Comparison of ENCODE assay signal across 12 cellular contexts in the genomic region with DNA sequence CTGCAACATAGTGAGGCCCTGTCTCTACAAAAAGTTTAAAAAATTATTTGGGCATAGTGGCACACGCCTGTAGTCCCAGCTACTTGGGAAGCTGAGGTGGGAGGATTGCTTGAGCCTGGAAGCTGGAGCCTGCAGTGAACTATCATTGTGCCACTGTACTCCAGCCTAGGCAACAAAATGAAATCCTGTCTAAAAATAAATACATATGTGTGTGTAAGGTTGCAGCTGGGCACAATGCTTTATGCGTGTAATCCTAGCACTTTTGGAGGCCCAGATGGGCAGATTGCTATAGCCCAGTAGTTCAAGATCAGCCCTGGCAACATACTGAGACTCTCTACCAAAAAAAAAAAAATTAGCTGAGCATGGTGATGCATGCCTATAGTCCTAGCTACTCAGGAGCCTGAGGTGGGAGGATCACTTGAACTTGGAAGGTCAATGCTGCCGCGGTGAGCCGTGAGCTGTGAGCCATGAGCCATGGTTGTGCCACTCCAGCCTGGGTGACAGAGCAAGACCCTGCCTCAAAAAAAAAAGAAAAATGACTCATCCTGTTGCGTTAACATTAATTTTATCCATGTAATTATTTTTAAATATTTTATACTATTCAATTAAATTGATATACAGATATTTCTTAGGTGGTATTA. TPM values are rescaled to one million over a fixed set of nuclear protein-coding genes. Genes with fewer than 3 reads are reported as not detected.
A peak's percentile ranks its signal among the peaks of the same experiment; 100 is the strongest.
DNase-seq lines count a peak whose midpoint lies in the region; ATAC-seq and TF ChIP-seq lines count a peak whose summit lies in the region.
"Had no signal": no experiment of that assay in that cellular context is flagged by ENCODE, and none has a peak within 500 bp of the region (broad histone marks: within the 10 kb centered on the region; RNA-seq: fewer than 3 reads in every experiment).

No MANE protein-coding gene starts in this region.

- no peak overlapping the region for H3K4me3 ChIP-seq in GM23338
- H3K4me3 ChIP-seq in Panc1 (ENCODE audit: low read depth in 2 of 2, low read length in 2 of 2), result no peak overlapping the region
- no peak overlapping the region for H3K4me3 ChIP-seq in gastrocnemius medialis
- H3K4me3 ChIP-seq: BLaER1 treated with 17β-estradiol and CSF1 and Interleukin-3, amounts not matched to agents 10 nM and 100 nM had no signal

- in situ Hi-C loops in Panc1 (cut with HindIII; ENCODE audit: low pct_unique_long_range_greater_than_20kb, low sequenced_read_pairs) (no loop called here), gastrocnemius medialis (cut with MboI; ENCODE audit: low sequenced_read_pairs in 4 of 4) (loop anchor here in 1 of 4 donors (25.0 kb wide), 1 partner anchor 428 kb away; the partner anchor contains the start of gene SUPV3L1)

- H4K20me1 ChIP-seq in GM23338 (replicated peaks; ENCODE audit: insufficient read depth), result no peaks in the 10 kb centered on the region; the same call in none of the 2 replicates

- peaks cover 86% of the 10 kb centered on the region for H3K36me3 Mint-ChIP-seq in GM23338 (ENCODE audit: low read depth)
- H3K36me3 Mint-ChIP-seq in nephron progenitor cell (ENCODE audit: low read depth), result peaks cover 82% of the 10 kb centered on the region

- no peak overlapping the region for H3K4me2 ChIP-seq in GM23338
- H3K4me2 ChIP-seq: BLaER1 treated with 17β-estradiol and CSF1 and Interleukin-3, amounts not matched to agents 10 nM and 100 nM had no signal

- TF ChIP-seq CTCF in GM23338 (conservative IDR thresholded peaks at IDR 0.05; ENCODE audit: low read depth in 2 of 2) (no peak), Panc1 (IDR thresholded peaks at IDR 0.05) (no peak), nephron progenitor cell (IDR thresholded peaks at IDR 0.05) (no peak), gastrocnemius medialis (IDR thresholded peaks at IDR 0.05 in 4 of 5, conservative IDR thresholded peaks at IDR 0.05 in 1 of 5) (no peak)

- H2AFZ ChIP-seq in GM23338, result no peak overlapping the region

- H3K4me3 Mint-ChIP-seq in GM23338, result no peak overlapping the region
- H3K4me3 Mint-ChIP-seq in nephron progenitor cell, result no peak overlapping the region
- H3K4me3 Mint-ChIP-seq: B cell; CD8-positive, alpha-beta T cell; H9 had no signal

- POLR2A ChIA-PET in Panc1 (lab: Charles Lee), result no interaction called here

- H3F3A ChIP-seq in GM23338 (replicated peaks; ENCODE audit: low read depth), result peaks cover 7% of the 10 kb centered on the region; the same call in 1 of the 2 replicates

- H3K27ac Mint-ChIP-seq in GM23338 (no peak overlapping the region), nephron progenitor cell (peak overlapping the region; percentile 42)
- H3K27ac Mint-ChIP-seq: B cell; CD8-positive, alpha-beta T cell had no signal

- H3K27ac ChIP-seq in GM23338 (ENCODE audit: low read depth) (0 out of 2 replicates have a peak overlapping the region, but pooled peaks have one; percentile 45), Panc1 (ENCODE audit: low read length) (no peak overlapping the region), gastrocnemius medialis (peak overlapping the region; percentile 27 to 56 (median 42))
- H3K27ac ChIP-seq: BLaER1 treated with 17β-estradiol and CSF1 and Interleukin-3, amounts not matched to agents 10 nM and 100 nM had no signal

- H3K36me3 ChIP-seq in GM23338 (ENCODE audit: insufficient read depth) (peaks cover 79% of the 10 kb centered on the region), Panc1 (ENCODE audit: control insufficient read depth, insufficient read depth, low read length) (peaks cover 39% of the 10 kb centered on the region), gastrocnemius medialis (peaks cover 0 to 95% of the 10 kb centered on the region in 2 donors)

- H3K9me2 ChIP-seq in GM23338 (ENCODE audit: insufficient read depth), result no peaks in the 10 kb centered on the region

- intact Hi-C loops in Panc1 (cut with micrococcal nuclease; ENCODE audit: unreplicated experiment) (no loop called here), gastrocnemius medialis (cut with DNase I; ENCODE audit: low total_unique reads) (no loop called here), posterior cingulate gyrus (cut with DNase I) (no loop called here)

- CTCF ChIA-PET in Panc1 (lab: Charles Lee), result no interaction called here

- ATAC-seq in GM23338 (no peak), Panc1 (no peak; the same call in 1 of the 2 replicates), gastrocnemius medialis (peak in 1 of 2 donors; percentile 90)
- ATAC-seq: CD8-positive, alpha-beta T cell had no signal

- TF ChIP-seq POLR2A in gastrocnemius medialis (IDR thresholded peaks at IDR 0.05), result no peak

- no peaks in the 10 kb centered on the region for H3K27me3 ChIP-seq in GM23338 (ENCODE audit: insufficient read depth)
- H3K27me3 ChIP-seq in Panc1 (ENCODE audit: control insufficient read depth, insufficient read depth, low read length), result no peaks in the 10 kb centered on the region
- no peaks in the 10 kb centered on the region for H3K27me3 ChIP-seq in gastrocnemius medialis
- H3K27me3 ChIP-seq: BLaER1 treated with 17β-estradiol and CSF1 and Interleukin-3, amounts not matched to agents 10 nM and 100 nM had no signal

- H3K9me3 Mint-ChIP-seq in GM23338 (no peaks in the 10 kb centered on the region), nephron progenitor cell (no peaks in the 10 kb centered on the region)
- H3K9me3 Mint-ChIP-seq: CD8-positive, alpha-beta T cell; H9 had no signal

- no peaks in the 10 kb centered on the region for H3K27me3 Mint-ChIP-seq in GM23338 (ENCODE audit: insufficient read depth, low read depth, poor library complexity)
- H3K27me3 Mint-ChIP-seq in nephron progenitor cell (ENCODE audit: low read depth, poor library complexity), result no peaks in the 10 kb centered on the region
- H3K27me3 Mint-ChIP-seq: B cell had no signal

- BruUV-seq in Panc1 (replicated peaks; lab: Mats Ljungman, UMichigan), result TSS peak; percentile 21

- DNase-seq in GM23338 (ENCODE audit: low spot score) (no peak), Panc1 (ENCODE audit: low read depth, low spot score) (no peak), nephron progenitor cell (no peak), gastrocnemius medialis (peak in 1 of 2 donors; percentile 17), posterior cingulate gyrus (no peak), DMS53 (lab: John Stamatoyannopoulos, UW) (no peak)
- DNase-seq in stimulated activated CD4-positive, alpha-beta T cell treated with anti-CD3 and anti-CD28 coated beads, Interleukin-4, amount 100 ng/mL, for 4 hours, result no peak
- DNase-seq: CD8-positive, alpha-beta T cell; DMS 273 treated with DMSO at 0.1 percent for 48 hours; H9 had no signal

- H3K4me1 Mint-ChIP-seq in GM23338, result no peaks in the 10 kb centered on the region
- no peaks in the 10 kb centered on the region for H3K4me1 Mint-ChIP-seq in nephron progenitor cell
- H3K4me1 Mint-ChIP-seq: B cell, H9 had no signal

- H3K9me3 ChIP-seq in Panc1 (ENCODE audit: control insufficient read depth, insufficient read depth, low read depth, low read length), result no peaks in the 10 kb centered on the region
- no peaks in the 10 kb centered on the region for H3K9me3 ChIP-seq in gastrocnemius medialis
- H3K9me3 ChIP-seq: BLaER1 treated with 17β-estradiol and CSF1 and Interleukin-3, amounts not matched to agents 10 nM and 100 nM had no signal

- H3K79me2 ChIP-seq in GM23338 (replicated peaks; ENCODE audit: insufficient read depth), result peaks cover 16% of the 10 kb centered on the region; the same call in 1 of the 2 replicates

- H3K4me1 ChIP-seq in GM23338 (ENCODE audit: insufficient read depth) (no peaks in the 10 kb centered on the region), Panc1 (ENCODE audit: control insufficient read depth, insufficient read depth, low read length) (no peaks in the 10 kb centered on the region), gastrocnemius medialis (peaks cover 3 to 5% of the 10 kb centered on the region in 2 donors)
- H3K4me1 ChIP-seq: BLaER1 treated with 17β-estradiol and CSF1 and Interleukin-3, amounts not matched to agents 10 nM and 100 nM had no signal

TF ChIP-seq in GM23338, 12 proteins besides CTCF, POLR2A, EP300 and RAD21 (continues in another document):
- TF ChIP-seq ZNF331 (CRISPR knock-in tag; IDR thresholded peaks at IDR 0.05; ENCODE audit: low read depth) (no peak), EZH2phosphoT487 (IDR thresholded peaks at IDR 0.05; ENCODE audit: unreplicated experiment) (no peak), ETS1 (IDR thresholded peaks at IDR 0.05) (no peak)

RNA-seq across cellular contexts. Expression of gene CCAR1, which starts 38.3 kb away (rescaled TPM):
- total RNA-seq in GM23338 (2014; rRNA removed; shearing (Covaris generic)), result 84.1 and 118 TPM in 2 replicates
- polyA plus RNA-seq in GM23338 (2016; fragmentation: Nextera tagmentation; extraction: Ambion mirVana), result 103 and 121 TPM in 2 replicates
- total RNA-seq in Panc1 (2021; ENCODE audit: unreplicated experiment), result 102 TPM
- 42.0 TPM for polyA plus RNA-seq in Panc1 (2012; ENCODE audit: insufficient read length)
- total RNA-seq in gastrocnemius medialis, result 10 to 100 TPM; 17.8 to 71.3 (median 37.7) TPM
